ENCODE assay signal across 8 cellular contexts in the genomic region with DNA sequence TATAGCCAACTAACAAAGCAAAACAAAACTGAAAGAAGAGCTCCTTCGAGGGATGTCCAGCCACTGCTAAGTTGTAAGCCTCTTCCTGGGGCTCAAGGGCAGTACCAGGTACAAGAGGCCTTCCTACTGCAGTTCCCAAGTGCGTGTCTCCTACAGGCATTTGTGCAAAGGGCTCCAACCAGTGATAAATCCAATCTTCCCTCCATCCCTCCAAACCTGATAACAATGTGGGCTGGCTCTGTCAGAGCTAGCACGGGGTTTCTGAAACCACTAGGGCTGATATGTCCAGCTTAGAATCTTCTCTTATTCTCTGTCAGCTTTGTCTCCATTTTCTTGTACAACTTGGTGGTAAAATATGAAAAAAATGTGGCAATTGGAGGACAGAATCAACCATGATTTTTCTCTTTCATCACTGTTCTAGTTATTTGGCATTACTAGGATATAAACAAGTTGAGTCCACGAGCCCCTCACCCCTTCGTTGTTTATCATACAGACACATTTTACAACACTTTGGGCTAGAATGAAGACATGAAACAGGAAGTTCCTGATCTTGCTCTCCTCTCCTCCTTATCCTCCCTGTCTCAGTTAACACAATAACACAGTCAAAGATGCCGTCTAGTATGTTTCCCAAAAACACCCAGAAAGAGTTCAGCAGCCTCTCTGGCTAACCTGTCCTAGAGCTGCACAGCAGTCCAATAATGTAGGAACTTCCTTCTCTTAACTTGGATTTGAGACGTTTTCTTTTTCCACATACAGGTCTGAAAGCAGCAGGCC. TPM values are rescaled to one million over a fixed set of nuclear protein-coding genes. Genes with fewer than 3 reads are reported as not detected.
DNase-seq lines count a peak whose midpoint lies in the region; ATAC-seq and TF ChIP-seq lines count a peak whose summit lies in the region.

No MANE protein-coding gene starts in this region.

- peak overlapping the region; percentile 79 for H3K4me3 ChIP-seq in OCI-LY3 (ENCODE audit: low read length)
- peak overlapping the region; percentile 31 for H3K4me3 ChIP-seq in fibroblast of the aortic adventitia (ENCODE audit: low read depth, low read length)

- H3K4me2 ChIP-seq in OCI-LY3 (ENCODE audit: low read length) (peak overlapping the region; percentile 94), H9 (ENCODE audit: insufficient read depth, insufficient read length, low read length) (no peak overlapping the region)

- H3K4me3 Mint-ChIP-seq in H9 = no peak overlapping the region

- peak overlapping the region in 1 of 3 experiments; percentile 13; a peak in 2 of 7 replicates for H3K27ac Mint-ChIP-seq in H9

- H3K18ac ChIP-seq in H9 (ENCODE audit: insufficient read length, low read depth, low read length) = no peak overlapping the region

- DNase-seq in AML-193 (lab: John Stamatoyannopoulos, UW) (peak; percentile 32 to 33), fibroblast of the aortic adventitia (ENCODE audit: low read depth) (peak; percentile 63), substantia nigra (lab: John Stamatoyannopoulos, UW) (no peak), NCI-H2029 (lab: John Stamatoyannopoulos, UW) (no peak), H9 (no peak), NCI-H510A treated with DMSO at 0.1 percent for 48 hours (lab: John Stamatoyannopoulos, UW) (no peak)

- H2BK5ac ChIP-seq in H9 (ENCODE audit: insufficient read length, low read length) = no peak overlapping the region

- no peaks in the 10 kb centered on the region for H3K27me3 ChIP-seq in OCI-LY3 (ENCODE audit: low read depth, low read length)
- H3K27me3 ChIP-seq in H9 (ENCODE audit: insufficient read depth, low read length) = no peaks in the 10 kb centered on the region

- H3K36me3 Mint-ChIP-seq in H9 (ENCODE audit: insufficient read depth in 1 of 3, low read depth in 3 of 3) = no peaks in the 10 kb centered on the region

- no peak overlapping the region for H2BK120ac ChIP-seq in H9 (ENCODE audit: low read depth, low read length, poor library complexity, severe bottlenecking)

- no CpG with 5 or more reads among the region's 7 CpGs for WGBS in H9 (ENCODE audit: extremely low coverage, insufficient read length, low lambda C conversion rate)

- H3K79me1 ChIP-seq in H9 (ENCODE audit: insufficient read depth, low read depth, low read length, poor library complexity, severe bottlenecking) = no peaks in the 10 kb centered on the region

- H3K27ac ChIP-seq in OCI-LY3 (ENCODE audit: low read length) = peak overlapping the region; percentile 69
- H3K27ac ChIP-seq in substantia nigra (ENCODE audit: low read depth, low read length, poor library complexity, severe bottlenecking) = peak overlapping the region; percentile 46
- H3K27ac ChIP-seq in H9 (ENCODE audit: insufficient read length, low read depth, low read length) = no peak overlapping the region

- H2AK5ac ChIP-seq in H9 (ENCODE audit: insufficient read length, low read length) = no peak overlapping the region

- peaks cover 3 to 6% of the 10 kb centered on the region in 2 experiments; a peak in 3 of 4 replicates for H3K4me1 Mint-ChIP-seq in H9

- no peak overlapping the region for H3K14ac ChIP-seq in H9 (ENCODE audit: insufficient read depth, low read length)

- H3K4me1 ChIP-seq in OCI-LY3 (ENCODE audit: low read length) = peaks cover 39% of the 10 kb centered on the region
- H3K4me1 ChIP-seq in H9 (ENCODE audit: insufficient read depth, low read length) = peaks cover 3% of the 10 kb centered on the region; the same call in 1 of the 2 replicates

- no peak overlapping the region for H2BK15ac ChIP-seq in H9 (ENCODE audit: low read depth, low read length)

- peaks cover 20% of the 10 kb centered on the region for H3K79me2 ChIP-seq in OCI-LY3 (ENCODE audit: low read length)
- no peaks in the 10 kb centered on the region for H3K79me2 ChIP-seq in H9 (ENCODE audit: insufficient read depth, low read length)

- no peak overlapping the region for H4K5ac ChIP-seq in H9 (ENCODE audit: insufficient read length, low read depth, low read length)

- peaks cover 25% of the 10 kb centered on the region for H3K36me3 ChIP-seq in OCI-LY3 (replicated peaks; ENCODE audit: low read depth, low read length)

- H4K8ac ChIP-seq in H9 (replicated peaks; ENCODE audit: insufficient read length, low read depth, low read length) = no peak overlapping the region

- no peak overlapping the region for H2BK20ac ChIP-seq in H9 (ENCODE audit: low read depth, low read length, poor library complexity, severe bottlenecking)

- H3K9ac ChIP-seq in OCI-LY3 (ENCODE audit: low read length) = peak overlapping the region; percentile 78
- no peak overlapping the region for H3K9ac ChIP-seq in H9 (ENCODE audit: extremely low read depth, insufficient read length, low read length)

- H3K56ac ChIP-seq in H9 (ENCODE audit: insufficient read length, low read depth, low read length) = no peak overlapping the region

- no peak overlapping the region for H4K91ac ChIP-seq in H9 (ENCODE audit: insufficient read length, low read depth, low read length)

- no peaks in the 10 kb centered on the region for H3K23me2 ChIP-seq in H9 (ENCODE audit: insufficient read length, low read depth, low read length, poor library complexity, severe bottlenecking)

- H3K4ac ChIP-seq in H9 (ENCODE audit: low read depth, low read length) = no peak overlapping the region

- H3K9me3 Mint-ChIP-seq in H9 = no peaks in the 10 kb centered on the region

- H3K9me3 ChIP-seq in OCI-LY3 (ENCODE audit: insufficient read depth, low read length) = no peaks in the 10 kb centered on the region
- H3K9me3 ChIP-seq in H9 (ENCODE audit: control insufficient read depth, low read depth, low read length) = no peaks in the 10 kb centered on the region

- H4K20me1 ChIP-seq in OCI-LY3 (ENCODE audit: insufficient read depth, low read length) (no peaks in the 10 kb centered on the region), H9 (ENCODE audit: control insufficient read depth, insufficient read depth, insufficient read length) (no peaks in the 10 kb centered on the region)

- no peaks in the 10 kb centered on the region for H3K27me3 Mint-ChIP-seq in H9 (ENCODE audit: low read depth)

- no peak overlapping the region for H3K23ac ChIP-seq in H9 (ENCODE audit: insufficient read length, low read depth, low read length)

- TF ChIP-seq CTCF in OCI-LY3 (IDR thresholded peaks at IDR 0.05; ENCODE audit: low read depth, low read length) = no peak
- no peak for TF ChIP-seq CTCF in fibroblast of the aortic adventitia (IDR thresholded peaks at IDR 0.05; ENCODE audit: insufficient read depth, low read length)
- no peak for TF ChIP-seq CTCF in H9 (conservative IDR thresholded peaks at IDR 0.05)

- no peak overlapping the region for H3T11ph ChIP-seq in H9 (ENCODE audit: low read length)

- H2BK12ac ChIP-seq in H9 (ENCODE audit: insufficient read length, low read depth, low read length) = no peak overlapping the region

- peak; percentile 42 for ATAC-seq in GM19324 (IDR thresholded peaks at IDR 0.05; ENCODE audit: low FRiP score, unreplicated experiment)

- H2AFZ ChIP-seq in OCI-LY3 (ENCODE audit: low read depth, low read length) (peak overlapping the region; percentile 75), H9 (ENCODE audit: low read length) (no peak overlapping the region)

RNA-seq across cellular contexts. Expression of gene WIPF1, which starts 35.4 kb away (rescaled TPM):
- total RNA-seq in fibroblast of the aortic adventitia (ENCODE audit: low replicate concordance) (20.5 and 24.6 TPM in 2 replicates), H9 (2021) (5.1 and 6.2 TPM in 2 replicates)

Comparison
In these comparisons a context has a peak if more than half of its experiments do, and no peak if none do; other contexts are left out.
1. DNase-seq: peak in AML-193 (2 of 2) and fibroblast of the aortic adventitia (single experiment); none in substantia nigra (0 of 49), NCI-H2029 (single experiment), H9 (single experiment) and NCI-H510A treated with DMSO at 0.1 percent for 48 hours (single experiment).